8 cellular contexts compared by ENCODE assay signal in the genomic region with DNA sequence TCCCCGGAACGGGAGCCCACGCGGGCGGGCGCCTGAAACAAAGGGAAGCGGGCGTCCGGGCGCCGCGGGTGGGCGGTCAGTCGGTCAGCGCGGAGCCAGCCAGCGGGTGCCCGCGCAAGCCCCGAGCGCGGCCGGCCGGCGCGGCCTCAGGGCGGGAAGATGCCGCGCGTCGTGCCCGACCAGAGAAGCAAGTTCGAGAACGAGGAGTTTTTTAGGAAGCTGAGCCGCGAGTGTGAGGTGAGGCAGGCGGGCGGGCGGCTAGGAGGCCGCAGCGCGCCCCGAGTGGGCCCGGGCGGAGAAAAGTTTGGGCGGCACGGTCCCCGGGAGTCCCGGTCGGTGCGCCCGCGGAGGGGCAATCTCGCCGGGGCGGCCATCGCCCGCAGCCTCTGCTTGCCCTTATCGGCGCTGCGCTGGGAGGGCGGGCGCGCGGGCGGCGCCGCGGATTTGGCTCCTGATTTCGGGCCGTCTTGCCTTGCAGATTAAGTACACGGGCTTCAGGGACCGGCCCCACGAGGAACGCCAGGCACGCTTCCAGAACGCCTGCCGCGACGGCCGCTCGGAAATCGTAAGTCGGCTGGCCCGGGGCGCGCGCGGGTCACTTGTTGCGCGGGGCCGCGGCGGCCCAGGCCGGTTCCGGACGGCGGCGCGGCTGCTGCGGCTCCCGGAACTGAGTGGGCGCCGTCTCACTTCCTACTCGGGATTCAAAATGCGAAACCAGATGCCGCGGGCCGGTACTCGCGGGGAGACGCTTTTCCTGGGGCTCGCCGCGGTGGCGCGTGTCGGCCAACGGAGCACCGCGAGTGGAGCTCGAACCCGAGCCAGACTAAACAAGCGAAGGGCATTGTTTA. TPM values are rescaled to one million over a fixed set of nuclear protein-coding genes. Genes with fewer than 3 reads are reported as not detected.
DNase-seq lines count a peak whose midpoint lies in the region; ATAC-seq and TF ChIP-seq lines count a peak whose summit lies in the region.

No MANE protein-coding gene starts in this region.

- peaks cover 39% of the 10 kb centered on the region for H3K36me3 Mint-ChIP-seq in activated CD8-positive, alpha-beta T cell treated with anti-CD3 and anti-CD28 coated beads for 36 hours (ENCODE audit: low read depth)
- H3K36me3 Mint-ChIP-seq in memory B cell: peaks cover under 1% of the 10 kb centered on the region

- H3K36me3 ChIP-seq in GM23248 (ENCODE audit: low read depth) (no peaks in the 10 kb centered on the region), MG63 (peaks cover 23% of the 10 kb centered on the region)
- no peaks in the 10 kb centered on the region for H3K36me3 ChIP-seq in effector memory CD4-positive, alpha-beta T cell (ENCODE audit: control insufficient read depth, insufficient read depth, low read length)

- H3K9me3 ChIP-seq in GM23248 (ENCODE audit: low read depth) (no peaks in the 10 kb centered on the region), MG63 (no peaks in the 10 kb centered on the region)
- H3K9me3 ChIP-seq in effector memory CD4-positive, alpha-beta T cell (ENCODE audit: control insufficient read depth, low read length): no peaks in the 10 kb centered on the region

- peak; percentile 17 for ATAC-seq in activated CD8-positive, alpha-beta T cell treated with anti-CD3 and anti-CD28 coated beads for 36 hours
- ATAC-seq in memory B cell (ENCODE audit: low read depth): peak; percentile 39

- POLR2A ChIA-PET in activated CD8-positive, alpha-beta T cell treated with anti-CD3 and anti-CD28 coated beads for 36 hours (lab: Charles Lee): interaction anchor here (0.5 to 6.0 kb wide), 14 partner anchors 8 to 138 kb away, joined by 3 to 52 read pairs (median 4); no protein-coding TSS in a partner anchor

- TF ChIP-seq CTCF in GM10266 (IDR thresholded peaks at IDR 0.05; ENCODE audit: control insufficient read depth, insufficient read depth, low read depth, missing control alignments): no peak
- no peak for TF ChIP-seq CTCF in activated CD8-positive, alpha-beta T cell treated with anti-CD3 and anti-CD28 coated beads for 36 hours (IDR thresholded peaks at IDR 0.05)

- H4K20me1 ChIP-seq in GM23248 (ENCODE audit: insufficient read depth): no peaks in the 10 kb centered on the region; the same call in 1 of the 2 replicates

- H3K9me3 Mint-ChIP-seq in activated CD8-positive, alpha-beta T cell treated with anti-CD3 and anti-CD28 coated beads for 36 hours: no peaks in the 10 kb centered on the region
- no peaks in the 10 kb centered on the region for H3K9me3 Mint-ChIP-seq in memory B cell

- H3K79me2 ChIP-seq in GM23248 (ENCODE audit: insufficient read depth): peaks cover 47% of the 10 kb centered on the region

- H3K4me3 Mint-ChIP-seq in activated CD8-positive, alpha-beta T cell treated with anti-CD3 and anti-CD28 coated beads for 36 hours: peak overlapping the region; percentile 86
- peak overlapping the region; percentile 88 for H3K4me3 Mint-ChIP-seq in memory B cell

- peak; percentile 74 for DNase-seq in GM10266 (ENCODE audit: extremely low spot score)
- peak; percentile 89 for DNase-seq in GM23248
- peak; percentile 45 for DNase-seq in MG63
- DNase-seq in activated CD8-positive, alpha-beta T cell treated with anti-CD3 and anti-CD28 coated beads for 36 hours: peak; percentile 66
- DNase-seq in effector memory CD4-positive, alpha-beta T cell: peak; percentile 28 to 49 (median 43)
- DNase-seq in memory B cell (ENCODE audit: low spot score in 2 of 2): peak; percentile 52 to 67
- peak; percentile 57 for DNase-seq in stimulated activated CD8-positive, alpha-beta memory T cell treated with anti-CD3 and anti-CD28 coated beads, Interleukin-12 subunit alpha, Interleukin-12 subunit beta, amount 100 ng/mL, for 4 hours (ENCODE audit: low read depth)
- DNase-seq in HuH-7 (ENCODE audit: low spot score): no peak

- in situ Hi-C loops in GM23248 (cut with MboI): no loop called here

- H3K4me1 ChIP-seq in GM23248 (ENCODE audit: insufficient read depth): peaks cover 34% of the 10 kb centered on the region
- H3K4me1 ChIP-seq in effector memory CD4-positive, alpha-beta T cell (ENCODE audit: control insufficient read depth, insufficient read depth, low read length, poor library complexity, severe bottlenecking): peaks cover 31% of the 10 kb centered on the region

- CTCF ChIA-PET in activated CD8-positive, alpha-beta T cell treated with anti-CD3 and anti-CD28 coated beads for 36 hours (lab: Charles Lee): interaction anchor here (0.8 to 8.4 kb wide), 10 partner anchors 11 to 141 kb away, joined by 3 to 127 read pairs (median 4); a partner anchor contains a TSS

- H3K4me3 ChIP-seq in GM23248 (peak overlapping the region; percentile 82), MG63 (peak overlapping the region; percentile 67)
- peak overlapping the region; percentile 72 for H3K4me3 ChIP-seq in effector memory CD4-positive, alpha-beta T cell (ENCODE audit: insufficient read depth, low read depth, low read length, poor library complexity, severe bottlenecking)

- peaks cover 55% of the 10 kb centered on the region for H3K4me1 Mint-ChIP-seq in activated CD8-positive, alpha-beta T cell treated with anti-CD3 and anti-CD28 coated beads for 36 hours (ENCODE audit: low read depth)
- peaks cover 7% of the 10 kb centered on the region for H3K4me1 Mint-ChIP-seq in memory B cell

- peak overlapping the region; percentile 100 for H3K4me2 ChIP-seq in GM23248 (ENCODE audit: unreplicated experiment)

- 1% methylated on average over 70 to 122 of the region's 124 CpGs for WGBS in GM23248 (ENCODE audit: low coverage in 1 of 2, low lambda C conversion rate in 2 of 2, missing lambda C conversion rate in 2 of 2), 2 experiments

- H3K27ac ChIP-seq in GM23248: peak overlapping the region; percentile 91
- peak overlapping the region; percentile 82 for H3K27ac ChIP-seq in effector memory CD4-positive, alpha-beta T cell (ENCODE audit: insufficient read depth, low read length, poor library complexity, severe bottlenecking)

- peaks cover 6% of the 10 kb centered on the region; the same call in 1 of the 2 replicates for H3F3A ChIP-seq in GM23248 (ENCODE audit: insufficient read depth)

- peak overlapping the region; percentile 95 for H3K9ac ChIP-seq in GM23248

- no peaks in the 10 kb centered on the region for H3K9me2 ChIP-seq in GM23248 (ENCODE audit: insufficient read depth)

- peak overlapping the region; percentile 83 for H3K27ac Mint-ChIP-seq in activated CD8-positive, alpha-beta T cell treated with anti-CD3 and anti-CD28 coated beads for 36 hours
- peak overlapping the region; percentile 89 for H3K27ac Mint-ChIP-seq in memory B cell

- intact Hi-C loops in activated CD8-positive, alpha-beta T cell treated with anti-CD3 and anti-CD28 coated beads for 36 hours (cut with micrococcal nuclease): loop anchor here (5.0 kb wide), 1 partner anchor 128 kb away; a partner anchor contains a TSS

- H2AFZ ChIP-seq in GM23248: peak overlapping the region; percentile 72

- H3K27me3 Mint-ChIP-seq in activated CD8-positive, alpha-beta T cell treated with anti-CD3 and anti-CD28 coated beads for 36 hours: no peaks in the 10 kb centered on the region
- no peaks in the 10 kb centered on the region for H3K27me3 Mint-ChIP-seq in memory B cell

- H3K27me3 ChIP-seq in GM23248 (replicated peaks; ENCODE audit: insufficient read depth): no peaks in the 10 kb centered on the region
- no peaks in the 10 kb centered on the region for H3K27me3 ChIP-seq in MG63
- no peaks in the 10 kb centered on the region for H3K27me3 ChIP-seq in effector memory CD4-positive, alpha-beta T cell (replicated peaks; ENCODE audit: control insufficient read depth, insufficient read depth, low read length, poor library complexity, severe bottlenecking)

RNA-seq across cellular contexts. Expression of a gene that starts 0.5 kb away (rescaled TPM):
- 53.3 and 63.2 TPM in 2 replicates for total RNA-seq in GM23248 (2014; rRNA removed; shearing (Covaris generic))
- 52.3 and 56.1 TPM in 2 replicates for polyA plus RNA-seq in GM23248 (2016; fragmentation: Nextera tagmentation; extraction: Ambion mirVana)
- 15.8 and 22.5 TPM in 2 replicates for total RNA-seq in MG63 (2014; rRNA removed; shearing (Covaris generic); ENCODE audit: low replicate concordance)
- total RNA-seq in activated CD8-positive, alpha-beta T cell treated with anti-CD3 and anti-CD28 coated beads for 36 hours: 100 to 1,000 TPM; 111 to 114 TPM

RNA-seq across cellular contexts. Expression of a gene that starts 41.1 kb away (rescaled TPM):
- total RNA-seq in GM23248 (2014; rRNA removed; shearing (Covaris generic)): 4.6 and 5.0 TPM in 2 replicates
- 2.6 and 4.5 TPM in 2 replicates for polyA plus RNA-seq in GM23248 (2016; fragmentation: Nextera tagmentation; extraction: Ambion mirVana)
- total RNA-seq in MG63 (2014; rRNA removed; shearing (Covaris generic); ENCODE audit: low replicate concordance): 0.82 TPM in 1 of 2 replicates, not detected in the other
- total RNA-seq in activated CD8-positive, alpha-beta T cell treated with anti-CD3 and anti-CD28 coated beads for 36 hours: 1 to 10 TPM; 4.5 to 5.9 TPM
